9 cellular contexts compared by ENCODE assay signal in the genomic region with DNA sequence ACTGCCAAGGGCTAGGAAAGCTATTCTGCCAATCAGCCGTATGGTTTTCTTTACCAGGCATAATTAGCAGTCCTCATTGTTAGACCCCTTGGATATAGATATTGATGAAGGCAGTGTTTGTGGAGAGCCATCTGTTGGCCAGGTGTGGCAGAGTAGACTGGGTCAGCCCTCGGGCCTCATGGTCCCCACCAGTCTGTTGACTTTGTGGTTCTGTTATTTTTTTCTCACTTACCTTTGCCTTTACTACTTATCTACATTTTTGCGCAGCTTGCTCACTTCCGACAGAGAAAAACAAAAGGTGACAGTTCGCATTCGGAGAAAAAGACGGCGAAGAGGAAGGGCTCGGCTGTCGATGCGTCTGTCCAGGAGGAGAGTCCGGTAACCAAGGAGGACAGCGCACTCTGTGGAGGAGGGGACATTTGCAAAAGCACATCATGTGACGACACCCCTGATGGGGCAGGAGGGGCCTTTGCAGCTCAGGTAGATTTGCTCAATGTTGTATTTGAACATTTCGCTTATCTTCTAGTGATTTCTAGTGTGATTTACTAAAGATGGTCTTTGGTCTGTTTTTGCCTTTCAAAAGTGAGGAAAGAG. TPM values are rescaled to one million over a fixed set of nuclear protein-coding genes. Genes with fewer than 3 reads are reported as not detected.
DNase-seq lines count a peak whose midpoint lies in the region; ATAC-seq and TF ChIP-seq lines count a peak whose summit lies in the region.
"Had no signal": no experiment of that assay in that cellular context is flagged by ENCODE, and none has a peak within 500 bp of the region (broad histone marks: within the 10 kb centered on the region; RNA-seq: fewer than 3 reads in every experiment).

No MANE protein-coding gene starts in this region.

- H3K9me3 Mint-ChIP-seq in Caco-2 (ENCODE audit: unreplicated experiment), result no peaks in the 10 kb centered on the region
- H3K9me3 Mint-ChIP-seq in WTC11, result no peaks in the 10 kb centered on the region
- no peaks in the 10 kb centered on the region for H3K9me3 Mint-ChIP-seq in naive B cell

- no peaks in the 10 kb centered on the region for H3K27me3 ChIP-seq in Caco-2 (replicated peaks; ENCODE audit: control insufficient read depth, insufficient read depth, low read length)
- no peaks in the 10 kb centered on the region for H3K27me3 ChIP-seq in HUES48 (ENCODE audit: control insufficient read depth, insufficient read depth, low read length)

- no peaks in the 10 kb centered on the region for H3K36me3 ChIP-seq in Caco-2 (ENCODE audit: control insufficient read depth, insufficient read depth, low read length)
- H3K36me3 ChIP-seq in HUES48 (ENCODE audit: control insufficient read depth, insufficient read depth, low read length), result peaks cover 41% of the 10 kb centered on the region

- H3K27me3 Mint-ChIP-seq in Caco-2 (ENCODE audit: insufficient read depth, unreplicated experiment) (no peaks in the 10 kb centered on the region), WTC11 (ENCODE audit: low read depth) (no peaks in the 10 kb centered on the region), naive B cell (no peaks in the 10 kb centered on the region)

- peaks cover 17% of the 10 kb centered on the region for H3K4me1 ChIP-seq in Caco-2
- H3K4me1 ChIP-seq in HUES48 (ENCODE audit: control insufficient read depth, insufficient read depth, low read length), result peaks cover 17% of the 10 kb centered on the region; the same call in 1 of the 2 replicates

- TF ChIP-seq CTCF in Caco-2 (IDR thresholded peaks at IDR 0.05; ENCODE audit: insufficient read depth in 1 of 2, low read depth in 1 of 2, low read length in 1 of 2, severe bottlenecking in 1 of 2, unreplicated experiment in 1 of 2), result peak; percentile 13 to 18
- no peak for TF ChIP-seq CTCF in WTC11 (IDR thresholded peaks at IDR 0.05)

- CTCF ChIA-PET in Caco-2 (lab: Charles Lee) (interaction anchor here (1.2 to 1.3 kb wide), 2 partner anchors 41 to 183 kb away, joined by 8 read pairs; a partner anchor contains a TSS), WTC11 (lab: Charles Lee) (interaction anchor here (0.8 to 1.8 kb wide), 7 partner anchors 12 to 356 kb away, joined by 3 to 5 read pairs (median 4); no protein-coding TSS in a partner anchor)

- H3K4me1 Mint-ChIP-seq in Caco-2 (ENCODE audit: low read depth, unreplicated experiment), result peaks cover 15% of the 10 kb centered on the region
- peaks cover 25% of the 10 kb centered on the region for H3K4me1 Mint-ChIP-seq in WTC11
- peaks cover 7 to 32% (median 12%) of the 10 kb centered on the region in 3 donors for H3K4me1 Mint-ChIP-seq in naive B cell

- POLR2A ChIA-PET in Caco-2 (lab: Charles Lee), result no interaction called here
- POLR2A ChIA-PET in WTC11 (lab: Charles Lee), result no interaction called here

- DNase-seq in Caco-2 (peak in 1 of 2 experiments; percentile 36), WTC11 (ENCODE audit: low spot score) (no peak), naive B cell (no peak), NK-92 (lab: John Stamatoyannopoulos, UW; ENCODE audit: unreplicated experiment) (no peak), DMS 273 (lab: John Stamatoyannopoulos, UW; ENCODE audit: unreplicated experiment) (no peak), hippocampal formation (lab: John Stamatoyannopoulos, UW) (no peak)
- DNase-seq: SIG-M5 had no signal

- peak overlapping the region; percentile 49 for H3K27ac Mint-ChIP-seq in Caco-2 (ENCODE audit: unreplicated experiment)
- H3K27ac Mint-ChIP-seq in WTC11, result peak overlapping the region; percentile 64
- H3K27ac Mint-ChIP-seq in naive B cell, result no peak overlapping the region

- intact Hi-C loops in Caco-2 (cut with micrococcal nuclease; ENCODE audit: unreplicated experiment), result no loop called here

- H3K9me3 ChIP-seq in Caco-2 (no peaks in the 10 kb centered on the region), HUES48 (ENCODE audit: control insufficient read depth, insufficient read depth, low read length) (no peaks in the 10 kb centered on the region)

- BruUV-seq in Caco-2 (replicated peaks; lab: Mats Ljungman, UMichigan), result no TSS peak

- no peak overlapping the region for H3K9ac ChIP-seq in HUES48 (ENCODE audit: low read depth, low read length)

- H3K4me3 Mint-ChIP-seq in Caco-2 (ENCODE audit: unreplicated experiment), result peak overlapping the region; percentile 77
- H3K4me3 Mint-ChIP-seq in WTC11, result peak overlapping the region; percentile 20
- peak overlapping the region in 5 of 8 donors; percentile 53 to 97 (median 96) for H3K4me3 Mint-ChIP-seq in naive B cell

- ATAC-seq in WTC11 (no peak), naive B cell (ENCODE audit: low read depth in 2 of 2) (no peak), GM21367 (IDR thresholded peaks at IDR 0.05; ENCODE audit: unreplicated experiment) (no peak)

- H3K4me3 ChIP-seq in Caco-2 (ENCODE audit: low read depth, low read length) (no peak overlapping the region), HUES48 (ENCODE audit: low read depth, low read length) (0 out of 2 replicates have a peak overlapping the region, but pooled peaks have one; percentile 85)

- H3K36me3 Mint-ChIP-seq in Caco-2 (ENCODE audit: insufficient read depth, unreplicated experiment) (peaks cover 66% of the 10 kb centered on the region), WTC11 (peaks cover 44% of the 10 kb centered on the region), naive B cell (peaks cover 0 to 7% of the 10 kb centered on the region in 2 donors)

- no peak overlapping the region for H3K27ac ChIP-seq in HUES48 (ENCODE audit: low read depth, low read length)

TF ChIP-seq in WTC11, 78 proteins besides CTCF, POLR2A, EP300 and RAD21:
- no peak for TF ChIP-seq GABPB1 (CRISPR knock-in tag; IDR thresholded peaks at IDR 0.05)
- TF ChIP-seq, protein P1, sequence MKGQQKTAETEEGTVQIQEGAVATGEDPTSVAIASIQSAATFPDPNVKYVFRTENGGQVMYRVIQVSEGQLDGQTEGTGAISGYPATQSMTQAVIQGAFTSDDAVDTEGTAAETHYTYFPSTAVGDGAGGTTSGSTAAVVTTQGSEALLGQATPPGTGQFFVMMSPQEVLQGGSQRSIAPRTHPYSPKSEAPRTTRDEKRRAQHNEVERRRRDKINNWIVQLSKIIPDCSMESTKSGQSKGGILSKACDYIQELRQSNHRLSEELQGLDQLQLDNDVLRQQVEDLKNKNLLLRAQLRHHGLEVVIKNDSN (CRISPR knock-in tag; IDR thresholded peaks at IDR 0.05), result 0 out of 2 replicates have a peak, but pooled peaks have one; percentile 33

RNA-seq across cellular contexts. Expression of a gene that starts 2.3 kb away (rescaled TPM):
- total RNA-seq in Caco-2 (2022) (38.4 and 44.2 TPM in 2 replicates), WTC11 (2021) (40.6 to 46.4 TPM (median 41.0 TPM) in 3 replicates)
- 10 to 100 TPM in 4 of 6 donors, 1 to 10 TPM in 2; 4.7 to 32.5 (median 10.7) TPM for polyA plus RNA-seq in naive B cell (ENCODE audit: low read depth in 6 of 6)

RNA-seq across cellular contexts. Expression of a gene that starts 2.5 kb away (rescaled TPM):
- total RNA-seq in Caco-2 (2022) (17.7 and 18.6 TPM in 2 replicates), WTC11 (2021) (31.5 to 35.1 TPM (median 32.7 TPM) in 3 replicates)
- 1 to 10 TPM in 1 of 6 donors, under 1 TPM in 5; 0.24 to 1.1 (median 0.62) TPM for polyA plus RNA-seq in naive B cell (ENCODE audit: low read depth in 6 of 6)

RNA-seq across cellular contexts. Expression of a gene that starts 40.1 kb away (rescaled TPM):
- total RNA-seq in Caco-2 (2022) (10.6 and 11.5 TPM in 2 replicates), WTC11 (2021) (24.6 to 29.2 TPM (median 27.4 TPM) in 3 replicates)
- polyA plus RNA-seq in naive B cell (ENCODE audit: low read depth in 6 of 6), result 10 to 100 TPM; 14.1 to 25.5 (median 20.5) TPM

RNA-seq across cellular contexts. Expression of a gene that starts 40.8 kb away (rescaled TPM):
- 88.1 and 102 TPM in 2 replicates for total RNA-seq in Caco-2 (2022)
- 136 to 167 TPM (median 136 TPM) in 3 replicates for total RNA-seq in WTC11 (2021)
- polyA plus RNA-seq in naive B cell (ENCODE audit: low read depth in 6 of 6), result 10 to 100 TPM; 16.3 to 57.9 (median 38.9) TPM

Comparison
In these comparisons a context has a peak if more than half of its experiments do, and no peak if none do; other contexts are left out.
1. H3K27ac Mint-ChIP-seq: peak in Caco-2 (single experiment) and WTC11 (single experiment); none in naive B cell (0 of 6).
2. H3K4me3 Mint-ChIP-seq: peak in every context shown above with its lines; median percentile 96 in naive B cell; 77 in Caco-2; 20 in WTC11.